ENCODE assay signal across 18 cellular contexts in genomic region chr7:45695249-45695995, GRCh38.
"Had no signal": no experiment of that assay in that cellular context is flagged by ENCODE, and none has a peak within 500 bp of the region (broad histone marks: within the 10 kb centered on the region; RNA-seq: fewer than 3 reads in every experiment).

No MANE protein-coding gene starts in this region.

- DNase-seq: activated CD4-positive, alpha-beta T cell treated with anti-CD3 and anti-CD28 coated beads for 48 hours; activated gamma-delta T cell; activated T-cell treated with anti-CD3 and anti-CD28 coated beads, Interleukin-2, amount 50 U/mL, for 72 hours; effector memory CD4-positive, alpha-beta T cell; mammary epithelial cell; naive thymus-derived CD4-positive, alpha-beta T cell; SJCRH30; stimulated activated naive CD8-positive, alpha-beta T cell treated with anti-CD3 and anti-CD28 coated beads, Interleukin-15, amount 100 ng/mL, for 72 hours; T-helper 17 cell had no signal

- H3K4me3 Mint-ChIP-seq: activated T-cell treated with anti-CD3 and anti-CD28 coated beads, Interleukin-2, amount 50 U/mL, for 72 hours; naive thymus-derived CD4-positive, alpha-beta T cell; stimulated activated naive CD8-positive, alpha-beta T cell treated with anti-CD3 and anti-CD28 coated beads, Interleukin-15, amount 100 ng/mL, for 72 hours; T-helper 17 cell; WTC11 had no signal

- H3K4me1 Mint-ChIP-seq: naive thymus-derived CD4-positive, alpha-beta T cell; stimulated activated naive CD8-positive, alpha-beta T cell treated with anti-CD3 and anti-CD28 coated beads, Interleukin-15, amount 100 ng/mL, for 72 hours; T-helper 17 cell; WTC11 had no signal

- ATAC-seq: activated naive CD4-positive, alpha-beta T cell treated with anti-CD3 and anti-CD28 coated beads, Interleukin-2, amount 50 U/mL, for 72 hours; activated T-cell treated with anti-CD3 and anti-CD28 coated beads, Interleukin-2, amount 50 U/mL, for 72 hours; mucosa of descending colon; naive thymus-derived CD4-positive, alpha-beta T cell; stimulated activated naive CD8-positive, alpha-beta T cell treated with anti-CD3 and anti-CD28 coated beads, Interleukin-15, amount 100 ng/mL, for 72 hours; T-helper 17 cell; upper lobe of right lung; WTC11 had no signal

- H3K27me3 ChIP-seq: cardiac muscle cell, neutrophil, testis, upper lobe of right lung had no signal

- H3K27ac ChIP-seq: cardiac muscle cell, epithelial cell of prostate, neutrophil, SJCRH30, testis, upper lobe of right lung had no signal

- H3K36me3 ChIP-seq: cardiac muscle cell, neutrophil, SJCRH30, upper lobe of right lung had no signal

- H3K36me3 Mint-ChIP-seq: activated naive CD4-positive, alpha-beta T cell treated with anti-CD3 and anti-CD28 coated beads, Interleukin-2, amount 50 U/mL, for 72 hours; naive thymus-derived CD4-positive, alpha-beta T cell had no signal

- H3K9me3 Mint-ChIP-seq: activated naive CD4-positive, alpha-beta T cell treated with anti-CD3 and anti-CD28 coated beads, Interleukin-2, amount 50 U/mL, for 72 hours; activated T-cell treated with anti-CD3 and anti-CD28 coated beads, Interleukin-2, amount 50 U/mL, for 72 hours; stimulated activated naive CD8-positive, alpha-beta T cell treated with anti-CD3 and anti-CD28 coated beads, Interleukin-15, amount 100 ng/mL, for 72 hours; WTC11 had no signal

- H3K9me3 ChIP-seq: mucosa of descending colon, neutrophil, testis, upper lobe of right lung had no signal

- H3K27ac Mint-ChIP-seq: activated naive CD4-positive, alpha-beta T cell treated with anti-CD3 and anti-CD28 coated beads, Interleukin-2, amount 50 U/mL, for 72 hours; activated T-cell treated with anti-CD3 and anti-CD28 coated beads, Interleukin-2, amount 50 U/mL, for 72 hours; naive thymus-derived CD4-positive, alpha-beta T cell; stimulated activated naive CD8-positive, alpha-beta T cell treated with anti-CD3 and anti-CD28 coated beads, Interleukin-15, amount 100 ng/mL, for 72 hours; T-helper 17 cell; WTC11 had no signal

- H3K4me1 ChIP-seq: SJCRH30, testis had no signal

- H3K4me3 ChIP-seq: cardiac muscle cell, mucosa of descending colon, SJCRH30, smooth muscle cell, testis, upper lobe of right lung had no signal
